ENCODE assay signal across 8 cellular contexts in genomic region chr7:107660381-107661080, GRCh38. TPM values are rescaled to one million over a fixed set of nuclear protein-coding genes. Genes with fewer than 3 reads are reported as not detected.
DNase-seq lines count a peak whose midpoint lies in the region; ATAC-seq and TF ChIP-seq lines count a peak whose summit lies in the region.

TSS of gene SLC26A4 (plus strand) at chr7:107660828. CDS start at chr7:107661642, 814 bp downstream.

- peak; percentile 42 for DNase-seq in GM13976 (ENCODE audit: low spot score)
- DNase-seq in activated T-cell treated with anti-CD3 and anti-CD28 coated beads, Interleukin-2, amount 50 U/mL, for 4 hours: peak; percentile 5
- DNase-seq in Right ventricle myocardium superior: peak; percentile 39
- no peak for DNase-seq in sciatic nerve (ENCODE audit: low spot score)
- DNase-seq in OCI-M2 (lab: John Stamatoyannopoulos, UW; ENCODE audit: unreplicated experiment): no peak

- in situ Hi-C loops in GM13976 (cut with MboI; ENCODE audit: low sequenced_read_pairs, unreplicated experiment): no loop called here

- H3K4me3 Mint-ChIP-seq in activated T-cell treated with anti-CD3 and anti-CD28 coated beads, Interleukin-2, amount 50 U/mL, for 4 hours: peak within 1 kb of the TSS; percentile 78

- peaks cover 30% of the 10 kb centered on the region for H3K4me1 Mint-ChIP-seq in activated T-cell treated with anti-CD3 and anti-CD28 coated beads, Interleukin-2, amount 50 U/mL, for 4 hours (ENCODE audit: low read depth)

- ATAC-seq in HG03108 (IDR thresholded peaks at IDR 0.05; ENCODE audit: unreplicated experiment) (peak; percentile 28), Right ventricle myocardium superior (ENCODE audit: poor library complexity) (peak; percentile 18), sciatic nerve (peak; percentile 41), HG03378 (IDR thresholded peaks at IDR 0.05; ENCODE audit: unreplicated experiment) (no peak), GM19351 (IDR thresholded peaks at IDR 0.05; ENCODE audit: unreplicated experiment) (no peak)
- ATAC-seq in activated T-cell treated with anti-CD3 and anti-CD28 coated beads, Interleukin-2, amount 50 U/mL, for 4 hours: peak in 1 of 2 donors; percentile 26

- no peaks in the 10 kb centered on the region for H3K9me3 Mint-ChIP-seq in activated T-cell treated with anti-CD3 and anti-CD28 coated beads, Interleukin-2, amount 50 U/mL, for 4 hours

- intact Hi-C loops in Right ventricle myocardium superior (cut with DNase I): no loop called here
- intact Hi-C loops in sciatic nerve (cut with DNase I): no loop called here

- no peak for TF ChIP-seq CTCF in GM13976 (IDR thresholded peaks at IDR 0.05; ENCODE audit: borderline replicate concordance, control extremely low read depth, extremely low read depth, insufficient read depth, missing control alignments)

- H3K27me3 Mint-ChIP-seq in activated T-cell treated with anti-CD3 and anti-CD28 coated beads, Interleukin-2, amount 50 U/mL, for 4 hours (ENCODE audit: low read depth): peaks cover 32% of the 10 kb centered on the region

- H3K36me3 Mint-ChIP-seq in activated T-cell treated with anti-CD3 and anti-CD28 coated beads, Interleukin-2, amount 50 U/mL, for 4 hours (ENCODE audit: insufficient read depth): no peaks in the 10 kb centered on the region

RNA-seq across cellular contexts. Expression of gene SLC26A4, which starts in this region (rescaled TPM):
- total RNA-seq in activated T-cell treated with anti-CD3 and anti-CD28 coated beads, Interleukin-2, amount 50 U/mL, for 4 hours: 1 to 10 TPM in 1 of 3 donors, under 1 TPM in 2; 0.68 to 2.0 (median 0.71) TPM
- total RNA-seq in Right ventricle myocardium superior (0.46 TPM), sciatic nerve (3.2 TPM)

Comparison
In these comparisons a context has a peak if more than half of its experiments do, and no peak if none do; other contexts are left out.
1. Peak in DNase-seq and ATAC-seq in Right ventricle myocardium superior; RNA of the gene not detected or under 1 TPM.
2. DNase-seq: peak in GM13976 (single experiment) and activated T-cell treated with anti-CD3 and anti-CD28 coated beads, Interleukin-2, amount 50 U/mL, for 4 hours (single experiment); none in sciatic nerve (single experiment) and OCI-M2 (single experiment).
3. ATAC-seq: peak in HG03108 (single experiment) and sciatic nerve (single experiment); none in HG03378 (single experiment) and GM19351 (single experiment).